In genomic region chr13:30696278-30697176, GRCh38 we compare ENCODE assay signal across 9 cellular contexts. TPM values are rescaled to one million over a fixed set of nuclear protein-coding genes. Genes with fewer than 3 reads are reported as not detected.
DNase-seq lines count a peak whose midpoint lies in the region; ATAC-seq and TF ChIP-seq lines count a peak whose summit lies in the region.
"Had no signal": no experiment of that assay in that cellular context is flagged by ENCODE, and none has a peak within 500 bp of the region (broad histone marks: within the 10 kb centered on the region; RNA-seq: fewer than 3 reads in every experiment).

No MANE protein-coding gene starts in this region.

- H3K4me1 ChIP-seq in Panc1 (ENCODE audit: control insufficient read depth, insufficient read depth, low read length) (no peaks in the 10 kb centered on the region; the same call in 1 of the 2 replicates), tibial nerve (peaks cover 0 to 29% (median 12%) of the 10 kb centered on the region in 4 donors)

- H3K4me3 ChIP-seq in Panc1 (ENCODE audit: low read depth in 2 of 2, low read length in 2 of 2) (no peak overlapping the region), tibial nerve (no peak overlapping the region)

- peaks cover 6% of the 10 kb centered on the region for H3K9me3 Mint-ChIP-seq in glutamatergic neuron (ENCODE audit: unreplicated experiment)

- ATAC-seq in GM21447 (IDR thresholded peaks at IDR 0.05; ENCODE audit: unreplicated experiment) (peak; percentile 61), Panc1 (no peak), sciatic nerve (peak; percentile 75)

- TF ChIP-seq POLR2A in tibial nerve (IDR thresholded peaks at IDR 0.05) = no peak

- POLR2A ChIA-PET in Panc1 (lab: Charles Lee) = no interaction called here

- H3K9me3 ChIP-seq in Panc1 (ENCODE audit: control insufficient read depth, insufficient read depth, low read depth, low read length) = no peaks in the 10 kb centered on the region
- H3K9me3 ChIP-seq in tibial nerve = no peaks in the 10 kb centered on the region

- no peak for TF ChIP-seq CTCF in Panc1 (IDR thresholded peaks at IDR 0.05)
- no peak for TF ChIP-seq CTCF in glutamatergic neuron (IDR thresholded peaks at IDR 0.05; ENCODE audit: partially characterized antibody, unreplicated experiment)
- TF ChIP-seq CTCF in tibial nerve (IDR thresholded peaks at IDR 0.05) = no peak

- intact Hi-C loops in Panc1 (cut with micrococcal nuclease; ENCODE audit: unreplicated experiment) = no loop called here
- intact Hi-C loops in sciatic nerve (cut with DNase I) = loop anchor here (10.0 kb wide), 1 partner anchor 98 kb away; no protein-coding TSS in a partner anchor

- H3K27ac Mint-ChIP-seq in glutamatergic neuron (ENCODE audit: unreplicated experiment) = no peak overlapping the region

- H3K36me3 Mint-ChIP-seq in glutamatergic neuron (ENCODE audit: unreplicated experiment) = no peaks in the 10 kb centered on the region

- peak in 1 of 2 donors; percentile 58 for TF ChIP-seq EP300 in tibial nerve (IDR thresholded peaks at IDR 0.05)

- peaks cover 18% of the 10 kb centered on the region for H3K4me1 Mint-ChIP-seq in glutamatergic neuron (ENCODE audit: low read depth, unreplicated experiment)

- DNase-seq in Panc1 (ENCODE audit: low read depth, low spot score) = no peak
- peak; percentile 61 for DNase-seq in globus pallidus (ENCODE audit: low spot score)
- DNase-seq in sciatic nerve (ENCODE audit: low spot score) = no peak
- no peak for DNase-seq in glutamatergic neuron
- no peak for DNase-seq in SW 1271 (lab: John Stamatoyannopoulos, UW)
- no peak for DNase-seq in NCI-H1092 (lab: John Stamatoyannopoulos, UW)
- DNase-seq in tibial nerve (ENCODE audit: low spot score in 2 of 2) = no peak
- DNase-seq: activated CD4-positive, alpha-beta T cell treated with anti-CD3 and anti-CD28 coated beads, Interleukin-2, amount 50 U/mL, for 1 hour had no signal

- H3K4me3 Mint-ChIP-seq in glutamatergic neuron (ENCODE audit: unreplicated experiment) = no peak overlapping the region

- 0 out of 2 replicates have a peak overlapping the region, but pooled peaks have one; percentile 31 for H3K27ac ChIP-seq in Panc1 (ENCODE audit: low read length)
- H3K27ac ChIP-seq in tibial nerve = no peak overlapping the region

- H3K27me3 ChIP-seq in Panc1 (ENCODE audit: control insufficient read depth, insufficient read depth, low read length) = no peaks in the 10 kb centered on the region
- no peaks in the 10 kb centered on the region for H3K27me3 ChIP-seq in tibial nerve

- CTCF ChIA-PET in Panc1 (lab: Charles Lee) = no interaction called here

- in situ Hi-C loops in Panc1 (cut with HindIII; ENCODE audit: low pct_unique_long_range_greater_than_20kb, low sequenced_read_pairs) = no loop called here

- peaks cover 7% of the 10 kb centered on the region for H3K27me3 Mint-ChIP-seq in glutamatergic neuron (ENCODE audit: unreplicated experiment)

- 29 to 42% methylated on average over 11 of the region's 11 CpGs for WGBS in tibial nerve, 2 donors

- BruUV-seq in Panc1 (replicated peaks; lab: Mats Ljungman, UMichigan) = no TSS peak

- H3K36me3 ChIP-seq in Panc1 (ENCODE audit: control insufficient read depth, insufficient read depth, low read length) (no peaks in the 10 kb centered on the region), tibial nerve (no peaks in the 10 kb centered on the region)

RNA-seq across cellular contexts. Expression of gene ALOX5AP, which starts 38.8 kb away (rescaled TPM):
- total RNA-seq in Panc1 (2021; ENCODE audit: unreplicated experiment) (2.1 TPM), sciatic nerve (21.8 TPM), glutamatergic neuron (ENCODE audit: unreplicated experiment) (0.81 TPM), tibial nerve (10 to 100 TPM; 25.3 to 41.4 (median 33.1) TPM)
- 0.65 TPM for polyA plus RNA-seq in Panc1 (2012; ENCODE audit: insufficient read length)
